21 cellular contexts compared by ENCODE assay signal in genomic region chr3:106006001-106006400, GRCh38.
DNase-seq lines count a peak whose midpoint lies in the region; ATAC-seq, FAIRE-seq and TF ChIP-seq lines count a peak whose summit lies in the region.
"Had no signal": no experiment of that assay in that cellular context is flagged by ENCODE, and none has a peak within 500 bp of the region (broad histone marks: within the 10 kb centered on the region; RNA-seq: fewer than 3 reads in every experiment).

No MANE protein-coding gene starts in this region.

- POLR2A ChIA-PET in activated CD8-positive, alpha-beta T cell treated with anti-CD3 and anti-CD28 coated beads, Interleukin-2, amount 10 ng/mL, durations not matched to agents 7 days and 5 days (lab: Charles Lee) = no interaction called here
- POLR2A ChIA-PET in activated CD4-positive, alpha-beta T cell treated with anti-CD3 and anti-CD28 coated beads for 36 hours (lab: Charles Lee) = no interaction called here

- no peak for TF ChIP-seq CTCF in astrocyte of the cerebellum (IDR thresholded peaks at IDR 0.05; ENCODE audit: low read depth, low read length, missing control alignments)
- TF ChIP-seq CTCF in gastroesophageal sphincter (IDR thresholded peaks at IDR 0.05) = no peak

- H3K9me3 ChIP-seq in gastroesophageal sphincter = no peaks in the 10 kb centered on the region
- H3K9me3 ChIP-seq: transverse colon had no signal

- H3K4me3 ChIP-seq in astrocyte of the cerebellum (ENCODE audit: low read depth, low read length) (no peak overlapping the region), gastroesophageal sphincter (no peak overlapping the region)
- H3K4me3 ChIP-seq: transverse colon had no signal

- no peak overlapping the region for H3K4me3 Mint-ChIP-seq in activated CD8-positive, alpha-beta T cell treated with anti-CD3 and anti-CD28 coated beads, Interleukin-2, amount 10 ng/mL, durations not matched to agents 7 days and 5 days
- no peak overlapping the region for H3K4me3 Mint-ChIP-seq in activated CD4-positive, alpha-beta T cell treated with anti-CD3 and anti-CD28 coated beads for 36 hours
- H3K4me3 Mint-ChIP-seq: activated CD8-positive, alpha-beta memory T cell treated with anti-CD3 and anti-CD28 coated beads, Interleukin-2, amount 10 ng/mL, durations not matched to agents 7 days and 5 days; activated naive CD4-positive, alpha-beta T cell treated with anti-CD3 and anti-CD28 coated beads, Interleukin-2, amount 50 U/mL, for 24 hours; natural killer cell treated with Interleukin-12 subunit alpha and Interleukin-12 subunit beta and Interleukin-15 and Interleukin-18, amount 100 ng/mL, for 72 hours had no signal

- H3K27me3 Mint-ChIP-seq in activated CD8-positive, alpha-beta T cell treated with anti-CD3 and anti-CD28 coated beads, Interleukin-2, amount 10 ng/mL, durations not matched to agents 7 days and 5 days (ENCODE audit: low read depth) = no peaks in the 10 kb centered on the region
- no peaks in the 10 kb centered on the region for H3K27me3 Mint-ChIP-seq in activated CD4-positive, alpha-beta T cell treated with anti-CD3 and anti-CD28 coated beads for 36 hours
- H3K27me3 Mint-ChIP-seq: activated CD8-positive, alpha-beta memory T cell treated with anti-CD3 and anti-CD28 coated beads, Interleukin-2, amount 10 ng/mL, durations not matched to agents 7 days and 5 days; activated naive CD4-positive, alpha-beta T cell treated with anti-CD3 and anti-CD28 coated beads, Interleukin-2, amount 50 U/mL, for 24 hours; natural killer cell treated with Interleukin-12 subunit alpha and Interleukin-12 subunit beta and Interleukin-15 and Interleukin-18, amount 100 ng/mL, for 72 hours had no signal

- no peak for TF ChIP-seq EP300 in gastroesophageal sphincter (IDR thresholded peaks at IDR 0.05)

- H3K4me1 ChIP-seq in gastroesophageal sphincter = no peaks in the 10 kb centered on the region
- H3K4me1 ChIP-seq: transverse colon had no signal

- DNase-seq in left cardiac atrium (peak; percentile 26), Right ventricle myocardium inferior (ENCODE audit: missing footprints) (no peak), astrocyte of the cerebellum (ENCODE audit: low read depth) (peak; percentile 61), urothelium cell line (ENCODE audit: low spot score) (peak; percentile 51)
- no peak for DNase-seq in activated CD8-positive, alpha-beta T cell treated with anti-CD3 and anti-CD28 coated beads, Interleukin-2, amount 10 ng/mL, durations not matched to agents 7 days and 5 days
- no peak for DNase-seq in stimulated activated CD4-positive, alpha-beta T cell treated with anti-CD3 and anti-CD28 coated beads, Interleukin-12 subunit alpha, Interleukin-12 subunit beta, amount 100 ng/mL, for 4 hours
- no peak for DNase-seq in activated CD4-positive, alpha-beta T cell treated with anti-CD3 and anti-CD28 coated beads for 36 hours
- DNase-seq: 8988T; activated CD8-positive, alpha-beta memory T cell treated with anti-CD3 and anti-CD28 coated beads, Interleukin-2, amount 10 ng/mL, durations not matched to agents 7 days and 5 days; cortex of kidney; DMS153; kidney; NCI-H1417; NCI-H526; SHP77; transverse colon had no signal

- no peaks in the 10 kb centered on the region for H3K27me3 ChIP-seq in gastroesophageal sphincter
- H3K27me3 ChIP-seq: transverse colon had no signal

- no peak overlapping the region for H3K27ac ChIP-seq in gastroesophageal sphincter
- H3K27ac ChIP-seq: transverse colon had no signal

- ATAC-seq in left cardiac atrium (peak; percentile 45 to 67), Right ventricle myocardium inferior (no peak), gastroesophageal sphincter (peak; percentile 78)
- no peak for ATAC-seq in activated CD8-positive, alpha-beta T cell treated with anti-CD3 and anti-CD28 coated beads, Interleukin-2, amount 10 ng/mL, durations not matched to agents 7 days and 5 days
- no peak for ATAC-seq in activated CD4-positive, alpha-beta T cell treated with anti-CD3 and anti-CD28 coated beads for 36 hours
- ATAC-seq: activated CD8-positive, alpha-beta memory T cell treated with anti-CD3 and anti-CD28 coated beads, Interleukin-2, amount 10 ng/mL, durations not matched to agents 7 days and 5 days; natural killer cell treated with Interleukin-12 subunit alpha and Interleukin-12 subunit beta and Interleukin-15 and Interleukin-18, amount 100 ng/mL, for 72 hours had no signal

- TF ChIP-seq POLR2A in gastroesophageal sphincter (IDR thresholded peaks at IDR 0.05) = no peak

- H3K9me3 Mint-ChIP-seq in activated CD8-positive, alpha-beta T cell treated with anti-CD3 and anti-CD28 coated beads, Interleukin-2, amount 10 ng/mL, durations not matched to agents 7 days and 5 days (ENCODE audit: insufficient read depth) = peaks cover 5% of the 10 kb centered on the region
- H3K9me3 Mint-ChIP-seq in activated CD4-positive, alpha-beta T cell treated with anti-CD3 and anti-CD28 coated beads for 36 hours (ENCODE audit: low read depth) = peaks cover 8% of the 10 kb centered on the region

- FAIRE-seq in urothelium cell line (lab: Jason Lieb, UNC) = no peak
- FAIRE-seq: GM12891, TTC549 had no signal

- peaks cover 14% of the 10 kb centered on the region for H3K4me1 Mint-ChIP-seq in activated CD8-positive, alpha-beta T cell treated with anti-CD3 and anti-CD28 coated beads, Interleukin-2, amount 10 ng/mL, durations not matched to agents 7 days and 5 days (ENCODE audit: low read depth)
- peaks cover 41% of the 10 kb centered on the region for H3K4me1 Mint-ChIP-seq in activated CD4-positive, alpha-beta T cell treated with anti-CD3 and anti-CD28 coated beads for 36 hours

- peaks cover 14% of the 10 kb centered on the region for H3K36me3 Mint-ChIP-seq in activated CD8-positive, alpha-beta T cell treated with anti-CD3 and anti-CD28 coated beads, Interleukin-2, amount 10 ng/mL, durations not matched to agents 7 days and 5 days (ENCODE audit: low read depth)
- H3K36me3 Mint-ChIP-seq in activated CD4-positive, alpha-beta T cell treated with anti-CD3 and anti-CD28 coated beads for 36 hours (ENCODE audit: low read depth) = peaks cover 20% of the 10 kb centered on the region

- WGBS in gastroesophageal sphincter (ENCODE audit: low coverage in 1 of 2), 2 donors = 77 to 82% methylated on average over 4 of the region's 5 CpGs

- no peak overlapping the region for H3K27ac Mint-ChIP-seq in activated CD8-positive, alpha-beta T cell treated with anti-CD3 and anti-CD28 coated beads, Interleukin-2, amount 10 ng/mL, durations not matched to agents 7 days and 5 days
- H3K27ac Mint-ChIP-seq in activated CD4-positive, alpha-beta T cell treated with anti-CD3 and anti-CD28 coated beads for 36 hours = no peak overlapping the region
- H3K27ac Mint-ChIP-seq: activated CD8-positive, alpha-beta memory T cell treated with anti-CD3 and anti-CD28 coated beads, Interleukin-2, amount 10 ng/mL, durations not matched to agents 7 days and 5 days; activated naive CD4-positive, alpha-beta T cell treated with anti-CD3 and anti-CD28 coated beads, Interleukin-2, amount 50 U/mL, for 24 hours; natural killer cell treated with Interleukin-12 subunit alpha and Interleukin-12 subunit beta and Interleukin-15 and Interleukin-18, amount 100 ng/mL, for 72 hours had no signal

- in situ Hi-C loops in astrocyte of the cerebellum (cut with HindIII; ENCODE audit: low sequenced_read_pairs) = no loop called here

- H3K36me3 ChIP-seq in gastroesophageal sphincter = no peaks in the 10 kb centered on the region
- H3K36me3 ChIP-seq: transverse colon had no signal

- intact Hi-C loops in left cardiac atrium (cut with DNase I) (no loop called here), Right ventricle myocardium inferior (cut with DNase I) (no loop called here)
- intact Hi-C loops in activated CD4-positive, alpha-beta T cell treated with anti-CD3 and anti-CD28 coated beads for 36 hours (cut with DNase I, micrococcal nuclease) = no loop called here

- CTCF ChIA-PET in activated CD8-positive, alpha-beta T cell treated with anti-CD3 and anti-CD28 coated beads, Interleukin-2, amount 10 ng/mL, durations not matched to agents 7 days and 5 days (lab: Charles Lee) = no interaction called here
- CTCF ChIA-PET in activated CD4-positive, alpha-beta T cell treated with anti-CD3 and anti-CD28 coated beads for 36 hours (lab: Charles Lee) = no interaction called here

Comparison
In these comparisons a context has a peak if more than half of its experiments do, and no peak if none do; other contexts are left out.
1. ATAC-seq: peak in left cardiac atrium (2 of 2) and gastroesophageal sphincter (single experiment); none in Right ventricle myocardium inferior (single experiment), activated CD8-positive, alpha-beta T cell treated with anti-CD3 and anti-CD28 coated beads, Interleukin-2, amount 10 ng/mL, durations not matched to agents 7 days and 5 days (single experiment) and activated CD4-positive, alpha-beta T cell treated with anti-CD3 and anti-CD28 coated beads for 36 hours (single experiment).
2. DNase-seq: peak in left cardiac atrium (single experiment), astrocyte of the cerebellum (single experiment) and urothelium cell line (single experiment); none in Right ventricle myocardium inferior (single experiment), activated CD8-positive, alpha-beta T cell treated with anti-CD3 and anti-CD28 coated beads, Interleukin-2, amount 10 ng/mL, durations not matched to agents 7 days and 5 days (single experiment), stimulated activated CD4-positive, alpha-beta T cell treated with anti-CD3 and anti-CD28 coated beads, Interleukin-12 subunit alpha, Interleukin-12 subunit beta, amount 100 ng/mL, for 4 hours (single experiment) and activated CD4-positive, alpha-beta T cell treated with anti-CD3 and anti-CD28 coated beads for 36 hours (single experiment).